ENCODE assay signal across 8 cellular contexts in the genomic region with DNA sequence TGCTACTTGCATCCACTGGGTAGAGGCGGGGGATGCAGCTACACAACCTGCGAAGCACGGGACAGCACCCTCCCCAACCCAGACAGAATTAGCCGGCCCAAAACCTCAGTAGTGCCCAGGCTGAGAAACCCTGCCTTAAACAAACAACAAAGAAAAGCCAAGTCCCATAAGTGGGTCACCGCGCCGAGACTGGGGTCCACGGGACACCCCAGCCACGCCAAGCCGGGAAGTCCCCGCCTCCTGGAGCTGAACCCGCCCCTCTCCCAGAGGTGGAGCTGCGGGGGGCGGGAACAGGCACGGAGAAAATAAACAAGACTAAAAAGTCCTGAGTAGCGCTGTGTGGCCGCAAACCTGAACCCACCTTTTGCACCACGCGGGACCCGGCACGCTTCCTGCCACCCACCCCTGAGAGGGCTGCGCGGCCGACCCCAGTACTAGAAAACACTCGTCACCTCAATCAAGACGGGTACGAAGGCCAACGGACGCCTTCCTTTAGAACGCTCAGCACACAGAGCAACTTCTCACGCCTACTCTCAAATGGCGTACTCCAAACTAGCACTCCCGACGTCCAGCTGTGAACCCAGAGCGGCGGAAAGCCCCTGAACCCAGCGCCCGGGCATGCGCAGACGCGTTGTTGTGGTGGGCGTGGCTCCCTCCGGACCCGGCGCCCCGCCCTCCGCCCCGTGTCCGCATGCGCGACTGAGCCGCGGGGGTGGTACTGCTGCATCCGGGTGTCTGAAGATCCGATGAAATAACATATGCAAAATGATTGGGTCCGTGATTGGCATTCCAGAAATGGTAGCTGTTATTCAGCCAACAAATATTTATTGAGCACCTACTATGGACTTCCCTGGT. TPM values are rescaled to one million over a fixed set of nuclear protein-coding genes. Genes with fewer than 3 reads are reported as not detected.
DNase-seq lines count a peak whose midpoint lies in the region; ATAC-seq and TF ChIP-seq lines count a peak whose summit lies in the region.
"Not testable (repeated sequence)": the region's sequence is repeated elsewhere in the genome, so short reads cannot be mapped to it uniquely, and the experiment has no call there.

No MANE protein-coding gene starts in this region.

- peak overlapping the region; percentile 65 for H3K27ac ChIP-seq in 22Rv1

- ATAC-seq in GM19035 (IDR thresholded peaks at IDR 0.05; ENCODE audit: unreplicated experiment) = peak; percentile 78
- ATAC-seq in HG03159 (IDR thresholded peaks at IDR 0.05; ENCODE audit: unreplicated experiment) = peak; percentile 66

- peaks cover 23 to 24% of the 10 kb centered on the region in 2 donors for H3K4me1 Mint-ChIP-seq in immature natural killer cell

- TF ChIP-seq CTCF in 22Rv1 (IDR thresholded peaks at IDR 0.05) = not testable (repeated sequence)

- peak overlapping the region; percentile 75 to 96 (median 90) for H3K4me3 Mint-ChIP-seq in immature natural killer cell

- not testable (repeated sequence) for H3K9me3 Mint-ChIP-seq in immature natural killer cell

- H3K27ac Mint-ChIP-seq in immature natural killer cell = peak overlapping the region; percentile 88 to 97 (median 92)

- peaks cover 2 to 12% (median 5%) of the 10 kb centered on the region in 3 donors for H3K27me3 Mint-ChIP-seq in immature natural killer cell (ENCODE audit: low read depth in 3 of 3)

- DNase-seq in NCI-H2227 (lab: John Stamatoyannopoulos, UW; ENCODE audit: unreplicated experiment) = peak; percentile 61
- peak; percentile 84 for DNase-seq in activated CD4-positive, CD25-positive, alpha-beta regulatory T cell treated with anti-CD3 and anti-CD28 coated beads, Interleukin-2, amount 50 U/mL, for 16 hours (ENCODE audit: low read depth, low spot score)
- peak; percentile 49 for DNase-seq in brain pericyte (ENCODE audit: low read depth, low spot score)
- peak; percentile 85 to 96 (median 86) for DNase-seq in immature natural killer cell
- DNase-seq in stimulated activated CD4-positive, alpha-beta T cell treated with anti-CD3 and anti-CD28 coated beads, Interleukin-12 subunit alpha, Interleukin-12 subunit beta, amount 100 ng/mL, for 24 hours (ENCODE audit: low read depth in 2 of 2) = peak; percentile 82 to 89

- not testable (repeated sequence) for H3K36me3 Mint-ChIP-seq in immature natural killer cell

RNA-seq across cellular contexts. Expression of gene RHD, which starts 4.8 kb away (rescaled TPM):
- polyA plus RNA-seq in immature natural killer cell = under 1 TPM; 0.19 to 0.26 (median 0.21) TPM

RNA-seq across cellular contexts. Expression of gene RSRP1, which starts 20.3 kb away (rescaled TPM):
- polyA plus RNA-seq in immature natural killer cell = 10 to 100 TPM; 23.9 to 70.1 (median 33.4) TPM

RNA-seq across cellular contexts. Expression of gene SYF2, which starts 35.2 kb away (rescaled TPM):
- polyA plus RNA-seq in immature natural killer cell = 10 to 100 TPM; 65.6 to 82.8 (median 75.9) TPM

Comparison
In these comparisons a context has a peak if more than half of its experiments do, and no peak if none do; other contexts are left out.
1. Peak in every context shown above with its lines: DNase-seq, ATAC-seq and H3K27ac ChIP-seq.